ENCODE assay signal across 1 cellular context in genomic region chr1:150926094-150926741, GRCh38.
TF ChIP-seq lines count a peak whose summit lies in the region.

Gene SETDB1, plus strand, starts transcription at chr1:150926363. Its CDS starts 1,352 bp downstream, at chr1:150927715.

TF ChIP-seq in HepG2, 621 proteins besides CTCF, POLR2A, EP300 and RAD21 (continued from another document and continues in another):
- peak; percentile 65; the same call in 1 of the 2 replicates for TF ChIP-seq PRDM10 (CRISPR knock-in tag; IDR thresholded peaks at IDR 0.05; ENCODE audit: low read depth)
- TF ChIP-seq FOXA3 (CRISPR knock-in tag; IDR thresholded peaks at IDR 0.05): peak; percentile 37
- TF ChIP-seq ZNF124 (CRISPR knock-in tag; IDR thresholded peaks at IDR 0.05): no peak
- peak; percentile 37; the same call in 1 of the 2 replicates for TF ChIP-seq GFI1 (CRISPR knock-in tag; IDR thresholded peaks at IDR 0.05; ENCODE audit: borderline replicate concordance)
- TF ChIP-seq CENPX (CRISPR knock-in tag; IDR thresholded peaks at IDR 0.05): no peak
- no peak for TF ChIP-seq SRY (CRISPR knock-in tag; IDR thresholded peaks at IDR 0.05)
- 0 out of 2 replicates have a peak, but pooled peaks have one; percentile 11 for TF ChIP-seq MIER2 (CRISPR knock-in tag; IDR thresholded peaks at IDR 0.05)
- TF ChIP-seq HOXD1 (CRISPR knock-in tag; IDR thresholded peaks at IDR 0.05): no peak
- peak; percentile 26; the same call in 1 of the 2 replicates for TF ChIP-seq ZNF704 (CRISPR knock-in tag; IDR thresholded peaks at IDR 0.05; ENCODE audit: borderline replicate concordance)
- peak; percentile 72; the same call in 1 of the 2 replicates for TF ChIP-seq SPEN (CRISPR knock-in tag; IDR thresholded peaks at IDR 0.05; ENCODE audit: low read depth)
- TF ChIP-seq TEF (CRISPR knock-in tag; IDR thresholded peaks at IDR 0.05): no peak
- TF ChIP-seq JUNB (CRISPR knock-in tag; IDR thresholded peaks at IDR 0.05; ENCODE audit: borderline replicate concordance): no peak
- TF ChIP-seq FOXO1 (CRISPR knock-in tag; IDR thresholded peaks at IDR 0.05): peak; percentile 54; the same call in 1 of the 2 replicates
- TF ChIP-seq DRAP1 (CRISPR knock-in tag; IDR thresholded peaks at IDR 0.05): peak; percentile 92
- peak; percentile 42; the same call in 1 of the 2 replicates for TF ChIP-seq ZNF747 (CRISPR knock-in tag; IDR thresholded peaks at IDR 0.05; ENCODE audit: borderline replicate concordance)
- peak; percentile 68 for TF ChIP-seq CHD2 (IDR thresholded peaks at IDR 0.05; ENCODE audit: low read depth, low read length)
- peak; percentile 54 for TF ChIP-seq RBFOX2 (IDR thresholded peaks at IDR 0.05; ENCODE audit: low read depth, low read length)
- 0 out of 2 replicates have a peak, but pooled peaks have one; percentile 16 for TF ChIP-seq KDM4B (CRISPR knock-in tag; IDR thresholded peaks at IDR 0.05)
- peak; percentile 63; the same call in 1 of the 2 replicates for TF ChIP-seq ZBTB2 (CRISPR knock-in tag; IDR thresholded peaks at IDR 0.05; ENCODE audit: low read depth)
- TF ChIP-seq PAF1 (CRISPR knock-in tag; IDR thresholded peaks at IDR 0.05): no peak
- peak; percentile 84 for TF ChIP-seq PATZ1 (CRISPR knock-in tag; IDR thresholded peaks at IDR 0.05)
- TF ChIP-seq ZNF160 (CRISPR knock-in tag; IDR thresholded peaks at IDR 0.05): no peak
- peak; percentile 55 for TF ChIP-seq USF2 (IDR thresholded peaks at IDR 0.05; ENCODE audit: low read depth, low read length)
- TF ChIP-seq USF2 (CRISPR knock-in tag; IDR thresholded peaks at IDR 0.05; ENCODE audit: borderline replicate concordance): peak; percentile 73
- TF ChIP-seq IKZF5 (CRISPR knock-in tag; IDR thresholded peaks at IDR 0.05): peak; percentile 79; the same call in 1 of the 2 replicates
- peak; percentile 78 for TF ChIP-seq SAP130 (CRISPR knock-in tag; IDR thresholded peaks at IDR 0.05; ENCODE audit: low read depth)
- peak; percentile 80 for TF ChIP-seq CCAR2 (optimal IDR thresholded peaks at IDR 0.05; ENCODE audit: low read depth, low read length)
- TF ChIP-seq HIVEP1 (CRISPR knock-in tag; IDR thresholded peaks at IDR 0.05): 0 out of 2 replicates have a peak, but pooled peaks have one; percentile 52
- no peak for TF ChIP-seq ZBTB46 (CRISPR knock-in tag; IDR thresholded peaks at IDR 0.05; ENCODE audit: borderline replicate concordance)
- TF ChIP-seq ZNF33B (CRISPR knock-in tag; IDR thresholded peaks at IDR 0.05): no peak
- peak; percentile 95 for TF ChIP-seq ZNF281 (CRISPR knock-in tag; IDR thresholded peaks at IDR 0.05; ENCODE audit: borderline replicate concordance)
- TF ChIP-seq PREB (CRISPR knock-in tag; IDR thresholded peaks at IDR 0.05): no peak
- TF ChIP-seq ZNF224 (CRISPR knock-in tag; IDR thresholded peaks at IDR 0.05): 0 out of 2 replicates have a peak, but pooled peaks have one; percentile 61
- TF ChIP-seq WIZ (CRISPR knock-in tag; IDR thresholded peaks at IDR 0.05): no peak
- peak; percentile 37; the same call in 1 of the 2 replicates for TF ChIP-seq ZBTB21 (CRISPR knock-in tag; IDR thresholded peaks at IDR 0.05)
- TF ChIP-seq ZNF777 (CRISPR knock-in tag; IDR thresholded peaks at IDR 0.05): peak; percentile 44; the same call in 1 of the 2 replicates
- no peak for TF ChIP-seq SUZ12 (IDR thresholded peaks at IDR 0.05; ENCODE audit: low read depth, low read length)
- TF ChIP-seq HCFC1 (IDR thresholded peaks at IDR 0.05; ENCODE audit: low read depth, low read length): peak; percentile 66
- no peak for TF ChIP-seq ZNF382 (CRISPR knock-in tag; IDR thresholded peaks at IDR 0.05; ENCODE audit: borderline replicate concordance)
- peak; percentile 31; the same call in 1 of the 2 replicates for TF ChIP-seq NRL (CRISPR knock-in tag; IDR thresholded peaks at IDR 0.05; ENCODE audit: borderline replicate concordance)
- TF ChIP-seq SP2 (CRISPR knock-in tag; IDR thresholded peaks at IDR 0.05): no peak
- peak; percentile 98 for TF ChIP-seq KAT8 (CRISPR knock-in tag; IDR thresholded peaks at IDR 0.05)
- TF ChIP-seq ZNF333 (CRISPR knock-in tag; IDR thresholded peaks at IDR 0.05; ENCODE audit: borderline replicate concordance): no peak
- 0 out of 2 replicates have a peak, but pooled peaks have one; percentile 25 for TF ChIP-seq TGIF2 (CRISPR knock-in tag; IDR thresholded peaks at IDR 0.05)
- peak; percentile 85 for TF ChIP-seq PHF8 (CRISPR knock-in tag; IDR thresholded peaks at IDR 0.05)
